Comparison of ENCODE assay signal across 10 cellular contexts in genomic region chr3:160012108-160012507, GRCh38. TPM values are rescaled to one million over a fixed set of nuclear protein-coding genes. Genes with fewer than 3 reads are reported as not detected.
DNase-seq lines count a peak whose midpoint lies in the region; ATAC-seq lines count a peak whose summit lies in the region.
"Had no signal": no experiment of that assay in that cellular context is flagged by ENCODE, and none has a peak within 500 bp of the region (broad histone marks: within the 10 kb centered on the region; RNA-seq: fewer than 3 reads in every experiment).

No MANE protein-coding gene starts in this region.

- DNase-seq in activated CD4-positive, alpha-beta memory T cell treated with anti-CD3 and anti-CD28 coated beads, Interleukin-2, amount 10 ng/mL, durations not matched to agents 7 days and 5 days: no peak
- no peak for DNase-seq in activated CD4-positive, alpha-beta memory T cell treated with anti-CD3 and anti-CD28 coated beads for 36 hours
- no peak for DNase-seq in EL
- DNase-seq in NCI-H1048 (lab: John Stamatoyannopoulos, UW): no peak
- no peak for DNase-seq in HuH-7.5 (ENCODE audit: low spot score)
- DNase-seq: NCI-H69 had no signal

- H3K9me3 Mint-ChIP-seq in activated CD4-positive, alpha-beta memory T cell treated with anti-CD3 and anti-CD28 coated beads, Interleukin-2, amount 10 ng/mL, durations not matched to agents 7 days and 5 days: no peaks in the 10 kb centered on the region
- no peaks in the 10 kb centered on the region for H3K9me3 Mint-ChIP-seq in activated CD4-positive, alpha-beta memory T cell treated with anti-CD3 and anti-CD28 coated beads for 36 hours
- H3K9me3 Mint-ChIP-seq in stimulated activated memory B cell treated with anti-CD40 and anti-IgM and Interleukin-4, amounts not matched to agents 10 μg/mL and 1 μg/mL and 100 μg/mL, for 72 hours: no peaks in the 10 kb centered on the region

- H3K27ac Mint-ChIP-seq in activated CD4-positive, alpha-beta memory T cell treated with anti-CD3 and anti-CD28 coated beads, Interleukin-2, amount 10 ng/mL, durations not matched to agents 7 days and 5 days: peak overlapping the region; percentile 64
- H3K27ac Mint-ChIP-seq in activated CD4-positive, alpha-beta memory T cell treated with anti-CD3 and anti-CD28 coated beads for 36 hours: no peak overlapping the region
- peak overlapping the region; percentile 19 for H3K27ac Mint-ChIP-seq in stimulated activated memory B cell treated with anti-CD40 and anti-IgM and Interleukin-4, amounts not matched to agents 10 μg/mL and 1 μg/mL and 100 μg/mL, for 72 hours

- H3K4me3 Mint-ChIP-seq in activated CD4-positive, alpha-beta memory T cell treated with anti-CD3 and anti-CD28 coated beads, Interleukin-2, amount 10 ng/mL, durations not matched to agents 7 days and 5 days: no peak overlapping the region
- no peak overlapping the region for H3K4me3 Mint-ChIP-seq in activated CD4-positive, alpha-beta memory T cell treated with anti-CD3 and anti-CD28 coated beads for 36 hours
- H3K4me3 Mint-ChIP-seq in stimulated activated memory B cell treated with anti-CD40 and anti-IgM and Interleukin-4, amounts not matched to agents 10 μg/mL and 1 μg/mL and 100 μg/mL, for 72 hours: no peak overlapping the region

- CTCF ChIA-PET in activated CD4-positive, alpha-beta memory T cell treated with anti-CD3 and anti-CD28 coated beads, Interleukin-2, amount 10 ng/mL, durations not matched to agents 7 days and 5 days (lab: Charles Lee): interaction anchor here (0.6 to 3.0 kb wide), 5 partner anchors 9 to 24 kb away, joined by 4 to 18 read pairs (median 7); partner anchors contain the start of gene IL12A
- CTCF ChIA-PET in activated CD4-positive, alpha-beta memory T cell treated with anti-CD3 and anti-CD28 coated beads for 36 hours (lab: Charles Lee): interaction anchor here (1.0 to 1.5 kb wide), 4 partner anchors 8 to 127 kb away, joined by 3 to 5 read pairs (median 4); no protein-coding TSS in a partner anchor

- no peaks in the 10 kb centered on the region for H3K27me3 Mint-ChIP-seq in activated CD4-positive, alpha-beta memory T cell treated with anti-CD3 and anti-CD28 coated beads, Interleukin-2, amount 10 ng/mL, durations not matched to agents 7 days and 5 days
- H3K27me3 Mint-ChIP-seq in activated CD4-positive, alpha-beta memory T cell treated with anti-CD3 and anti-CD28 coated beads for 36 hours: no peaks in the 10 kb centered on the region
- no peaks in the 10 kb centered on the region for H3K27me3 Mint-ChIP-seq in stimulated activated memory B cell treated with anti-CD40 and anti-IgM and Interleukin-4, amounts not matched to agents 10 μg/mL and 1 μg/mL and 100 μg/mL, for 72 hours

- ATAC-seq in HG02588 (IDR thresholded peaks at IDR 0.05; ENCODE audit: unreplicated experiment): peak; percentile 84
- ATAC-seq in HG03565 (IDR thresholded peaks at IDR 0.05; ENCODE audit: unreplicated experiment): peak; percentile 80
- peak; percentile 90 for ATAC-seq in stimulated activated memory B cell treated with anti-CD40 and anti-IgM and Interleukin-4, amounts not matched to agents 10 μg/mL and 1 μg/mL and 100 μg/mL, for 72 hours
- ATAC-seq: sciatic nerve had no signal

- intact Hi-C loops in activated CD4-positive, alpha-beta memory T cell treated with anti-CD3 and anti-CD28 coated beads for 36 hours (cut with micrococcal nuclease): loop anchor here (1.0 kb wide), 1 partner anchor 15 kb away; no protein-coding TSS in a partner anchor

- H3K36me3 Mint-ChIP-seq in activated CD4-positive, alpha-beta memory T cell treated with anti-CD3 and anti-CD28 coated beads, Interleukin-2, amount 10 ng/mL, durations not matched to agents 7 days and 5 days (ENCODE audit: low read depth): no peaks in the 10 kb centered on the region
- H3K36me3 Mint-ChIP-seq in activated CD4-positive, alpha-beta memory T cell treated with anti-CD3 and anti-CD28 coated beads for 36 hours: no peaks in the 10 kb centered on the region
- H3K36me3 Mint-ChIP-seq in stimulated activated memory B cell treated with anti-CD40 and anti-IgM and Interleukin-4, amounts not matched to agents 10 μg/mL and 1 μg/mL and 100 μg/mL, for 72 hours: no peaks in the 10 kb centered on the region

- POLR2A ChIA-PET in activated CD4-positive, alpha-beta memory T cell treated with anti-CD3 and anti-CD28 coated beads, Interleukin-2, amount 10 ng/mL, durations not matched to agents 7 days and 5 days (lab: Charles Lee): interaction anchor here (1.0 to 3.8 kb wide), 3 partner anchors 8 to 437 kb away, joined by 3 to 20 read pairs (median 8); partner anchors contain the start of gene TRIM59
- POLR2A ChIA-PET in activated CD4-positive, alpha-beta memory T cell treated with anti-CD3 and anti-CD28 coated beads for 36 hours (lab: Charles Lee): no interaction called here

- H3K4me1 Mint-ChIP-seq in activated CD4-positive, alpha-beta memory T cell treated with anti-CD3 and anti-CD28 coated beads, Interleukin-2, amount 10 ng/mL, durations not matched to agents 7 days and 5 days: peaks cover 53% of the 10 kb centered on the region
- peaks cover 5% of the 10 kb centered on the region for H3K4me1 Mint-ChIP-seq in activated CD4-positive, alpha-beta memory T cell treated with anti-CD3 and anti-CD28 coated beads for 36 hours (ENCODE audit: low read depth)
- peaks cover 28% of the 10 kb centered on the region for H3K4me1 Mint-ChIP-seq in stimulated activated memory B cell treated with anti-CD40 and anti-IgM and Interleukin-4, amounts not matched to agents 10 μg/mL and 1 μg/mL and 100 μg/mL, for 72 hours

RNA-seq across cellular contexts. Expression of gene IL12A, which starts 23.5 kb away (rescaled TPM):
- total RNA-seq in activated CD4-positive, alpha-beta memory T cell treated with anti-CD3 and anti-CD28 coated beads, Interleukin-2, amount 10 ng/mL, durations not matched to agents 7 days and 5 days: 1 to 10 TPM in 1 of 2 experiments, under 1 TPM in 1; 0.55 to 1.4 TPM
- total RNA-seq in activated CD4-positive, alpha-beta memory T cell treated with anti-CD3 and anti-CD28 coated beads for 36 hours: not detected
